ENCODE assay signal across 8 cellular contexts in the genomic region with DNA sequence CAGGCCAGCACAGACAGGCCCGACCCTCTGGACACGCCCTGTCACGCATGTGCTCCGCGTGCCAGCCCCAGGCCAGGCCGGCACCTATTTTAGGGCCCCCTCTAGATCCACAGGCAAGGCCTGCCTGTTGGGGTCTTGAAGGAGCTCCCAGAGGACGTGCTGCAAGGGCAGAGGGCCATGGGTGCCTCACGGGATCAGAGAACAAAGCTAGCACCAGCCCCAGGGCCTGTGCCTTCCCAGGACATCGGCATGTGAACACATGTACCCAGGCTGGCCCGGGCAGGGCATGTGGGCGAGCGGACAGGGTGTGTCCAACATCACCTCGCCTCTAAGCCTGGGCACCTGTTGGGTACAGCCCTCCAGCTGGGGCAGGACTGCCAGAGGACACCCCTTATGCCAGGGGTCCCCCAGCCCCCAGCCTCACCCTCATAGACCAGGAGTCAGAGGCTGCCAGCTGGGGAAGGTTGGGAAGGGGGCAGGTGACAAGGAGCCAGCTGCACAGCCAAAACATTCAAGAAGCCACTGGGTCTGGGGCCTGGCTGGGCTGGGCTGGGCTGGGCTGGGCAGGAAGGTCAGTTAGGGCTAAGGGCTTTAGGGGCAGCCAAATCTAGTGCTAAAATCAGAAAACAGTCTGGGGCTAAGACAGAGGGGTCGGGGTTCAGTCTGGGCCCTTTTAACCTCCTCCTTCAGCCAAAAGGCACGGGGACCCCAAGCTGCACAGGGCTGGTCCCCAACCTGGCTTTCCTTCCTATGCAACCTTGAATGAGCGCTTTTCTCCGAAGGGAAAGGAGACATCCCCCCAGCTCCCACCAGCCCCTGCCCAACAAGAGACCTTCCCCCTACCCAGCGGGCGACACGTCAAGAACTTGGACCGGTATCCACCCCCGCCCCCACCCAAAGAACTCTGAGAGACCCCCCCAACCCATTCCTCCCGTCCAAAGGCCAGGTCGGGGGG. TPM values are rescaled to one million over a fixed set of nuclear protein-coding genes. Genes with fewer than 3 reads are reported as not detected.
DNase-seq lines count a peak whose midpoint lies in the region; ATAC-seq and TF ChIP-seq lines count a peak whose summit lies in the region.

No MANE protein-coding gene starts in this region.

- H3K27me3 Mint-ChIP-seq in CD8-positive, alpha-beta memory T cell: peaks cover 0 to 41% of the 10 kb centered on the region in 2 donors
- H3K27me3 Mint-ChIP-seq in stimulated activated naive B cell treated with anti-CD40 and anti-IgM and Interleukin-4, amounts not matched to agents 10 μg/mL and 1 μg/mL and 100 μg/mL, for 72 hours: no peaks in the 10 kb centered on the region

- H3K36me3 Mint-ChIP-seq in CD8-positive, alpha-beta memory T cell: peaks cover 0 to 37% (median 2%) of the 10 kb centered on the region in 3 donors
- peaks cover 14 to 41% of the 10 kb centered on the region in 2 donors for H3K36me3 Mint-ChIP-seq in stimulated activated naive B cell treated with anti-CD40 and anti-IgM and Interleukin-4, amounts not matched to agents 10 μg/mL and 1 μg/mL and 100 μg/mL, for 72 hours

- peak overlapping the region; percentile 92 to 98 (median 94) for H3K4me3 Mint-ChIP-seq in CD8-positive, alpha-beta memory T cell
- H3K4me3 Mint-ChIP-seq in stimulated activated naive B cell treated with anti-CD40 and anti-IgM and Interleukin-4, amounts not matched to agents 10 μg/mL and 1 μg/mL and 100 μg/mL, for 72 hours: peak overlapping the region; percentile 95

- peaks cover 88% of the 10 kb centered on the region for H3K4me1 ChIP-seq in CD8-positive, alpha-beta memory T cell (ENCODE audit: insufficient read depth, low read length)

- DNase-seq in CD8-positive, alpha-beta memory T cell: peak in 3 of 5 donors; percentile 46 to 70 (median 57)
- DNase-seq in NCI-H69 (lab: John Stamatoyannopoulos, UW): peak; percentile 58
- peak; percentile 48 for DNase-seq in astrocyte of the spinal cord (ENCODE audit: low read depth, low spot score)
- no peak for DNase-seq in stimulated activated naive B cell treated with anti-CD40 and anti-IgM and Interleukin-4, amounts not matched to agents 10 μg/mL and 1 μg/mL and 100 μg/mL, for 72 hours
- DNase-seq in COLO829 (ENCODE audit: low spot score): no peak
- no peak for DNase-seq in LoVo (ENCODE audit: low spot score)

- peak overlapping the region; percentile 97 to 100 (median 100) for H3K27ac Mint-ChIP-seq in CD8-positive, alpha-beta memory T cell
- H3K27ac Mint-ChIP-seq in stimulated activated naive B cell treated with anti-CD40 and anti-IgM and Interleukin-4, amounts not matched to agents 10 μg/mL and 1 μg/mL and 100 μg/mL, for 72 hours: peak overlapping the region; percentile 98

- H3K27ac ChIP-seq in CD8-positive, alpha-beta memory T cell (ENCODE audit: low read depth, low read length): peak overlapping the region; percentile 99

- H3K36me3 ChIP-seq in CD8-positive, alpha-beta memory T cell (ENCODE audit: insufficient read depth, low read length): no peaks in the 10 kb centered on the region

- peaks cover 59 to 85% (median 65%) of the 10 kb centered on the region in 3 donors for H3K4me1 Mint-ChIP-seq in CD8-positive, alpha-beta memory T cell
- peaks cover 50 to 84% of the 10 kb centered on the region in 2 donors for H3K4me1 Mint-ChIP-seq in stimulated activated naive B cell treated with anti-CD40 and anti-IgM and Interleukin-4, amounts not matched to agents 10 μg/mL and 1 μg/mL and 100 μg/mL, for 72 hours

- no peaks in the 10 kb centered on the region for H3K9me3 ChIP-seq in CD8-positive, alpha-beta memory T cell (ENCODE audit: low read length)
- H3K9me3 ChIP-seq in iPS-18c (ENCODE audit: control insufficient read depth, insufficient read depth, low read length): no peaks in the 10 kb centered on the region

- in situ Hi-C loops in astrocyte of the spinal cord (cut with HindIII; ENCODE audit: low sequenced_read_pairs): no loop called here

- POLR2A ChIA-PET in CD8-positive, alpha-beta memory T cell (lab: Charles Lee): interaction anchor here (0.7 to 3.0 kb wide), 7 partner anchors 9 to 94 kb away, joined by 4 to 15 read pairs (median 5); a partner anchor contains a TSS

- peaks cover 0 to 7% (median 0%) of the 10 kb centered on the region in 5 donors for H3K9me3 Mint-ChIP-seq in CD8-positive, alpha-beta memory T cell
- H3K9me3 Mint-ChIP-seq in stimulated activated naive B cell treated with anti-CD40 and anti-IgM and Interleukin-4, amounts not matched to agents 10 μg/mL and 1 μg/mL and 100 μg/mL, for 72 hours: no peaks in the 10 kb centered on the region

- TF ChIP-seq CTCF in astrocyte of the spinal cord (IDR thresholded peaks at IDR 0.05; ENCODE audit: low read depth, low read length): no peak

- H3K27me3 ChIP-seq in CD8-positive, alpha-beta memory T cell (ENCODE audit: insufficient read depth, low read length, poor library complexity, severe bottlenecking): no peaks in the 10 kb centered on the region

- H3K4me3 ChIP-seq in CD8-positive, alpha-beta memory T cell (ENCODE audit: low read length): peak overlapping the region; percentile 86
- H3K4me3 ChIP-seq in astrocyte of the spinal cord (ENCODE audit: low read depth, low read length): peak overlapping the region; percentile 95
- H3K4me3 ChIP-seq in iPS-18c (ENCODE audit: insufficient read depth, low read depth, low read length): peak overlapping the region; percentile 80

- ATAC-seq in stimulated activated naive B cell treated with anti-CD40 and anti-IgM and Interleukin-4, amounts not matched to agents 10 μg/mL and 1 μg/mL and 100 μg/mL, for 72 hours (replicated peaks): no peak
- ATAC-seq in GM21515 (IDR thresholded peaks at IDR 0.05; ENCODE audit: unreplicated experiment): no peak

- CTCF ChIA-PET in CD8-positive, alpha-beta memory T cell (lab: Charles Lee): interaction anchor here (0.7 to 7.6 kb wide), 4 partner anchors 10 to 62 kb away, joined by 3 to 53 read pairs (median 4); no protein-coding TSS in a partner anchor

RNA-seq across cellular contexts. Expression of a gene that starts 35.3 kb away (rescaled TPM):
- 1 to 10 TPM in 1 of 2 experiments, under 1 TPM in 1; 0.90 to 1.5 TPM for total RNA-seq in CD8-positive, alpha-beta memory T cell
- not detected for polyA plus RNA-seq in CD8-positive, alpha-beta memory T cell

RNA-seq across cellular contexts. Expression of a gene that starts 46.4 kb away (rescaled TPM):
- 1 to 10 TPM; 4.4 to 4.8 TPM for total RNA-seq in CD8-positive, alpha-beta memory T cell
- 1.6 TPM for polyA plus RNA-seq in CD8-positive, alpha-beta memory T cell

Comparison
In these comparisons a context has a peak if more than half of its experiments do, and no peak if none do; other contexts are left out.
1. DNase-seq: peak in CD8-positive, alpha-beta memory T cell (3 of 5), NCI-H69 (single experiment) and astrocyte of the spinal cord (single experiment); none in stimulated activated naive B cell treated with anti-CD40 and anti-IgM and Interleukin-4, amounts not matched to agents 10 μg/mL and 1 μg/mL and 100 μg/mL, for 72 hours (single experiment), COLO829 (single experiment) and LoVo (single experiment).
2. Peak in every context shown above with its lines, with median percentiles within 50 percentile points of each other: H3K4me3 ChIP-seq.